In genomic region chr2:17538022-17538843, GRCh38 we compare ENCODE assay signal across 1 cellular context.
TF ChIP-seq lines count a peak whose summit lies in the region.

No MANE protein-coding gene starts in this region.

TF ChIP-seq in HepG2, 621 proteins besides CTCF, POLR2A, EP300 and RAD21 (continued from another document):
- peak; percentile 14; the same call in 1 of the 2 replicates for TF ChIP-seq HNF1A (IDR thresholded peaks at IDR 0.05; ENCODE audit: low read depth)
- no peak for TF ChIP-seq HNF1A (CRISPR knock-in tag; IDR thresholded peaks at IDR 0.05; ENCODE audit: borderline replicate concordance)
- TF ChIP-seq HMG20A (CRISPR knock-in tag; IDR thresholded peaks at IDR 0.05; ENCODE audit: borderline replicate concordance) = 0 out of 2 replicates have a peak, but pooled peaks have one; percentile 5
- TF ChIP-seq IKZF5 (CRISPR knock-in tag; IDR thresholded peaks at IDR 0.05) = 0 out of 2 replicates have a peak, but pooled peaks have one; percentile 9
- TF ChIP-seq KLF11 (CRISPR knock-in tag; IDR thresholded peaks at IDR 0.05) = 0 out of 2 replicates have a peak, but pooled peaks have one; percentile 11
- peak; percentile 32 for TF ChIP-seq HMGXB3 (CRISPR knock-in tag; IDR thresholded peaks at IDR 0.05; ENCODE audit: borderline replicate concordance)
- TF ChIP-seq DMAP1 (CRISPR knock-in tag; IDR thresholded peaks at IDR 0.05) = peak; percentile 22
- 0 out of 2 replicates have a peak, but pooled peaks have one; percentile 4 for TF ChIP-seq SOX13 (IDR thresholded peaks at IDR 0.05)
- TF ChIP-seq SOX13 (CRISPR knock-in tag; conservative IDR thresholded peaks at IDR 0.05 in 1 of 2, IDR thresholded peaks at IDR 0.05 in 1 of 2) = no peak
- TF ChIP-seq MEF2D (CRISPR knock-in tag; IDR thresholded peaks at IDR 0.05) = 0 out of 2 replicates have a peak, but pooled peaks have one; percentile 1
- TF ChIP-seq FOXJ3 (CRISPR knock-in tag; IDR thresholded peaks at IDR 0.05; ENCODE audit: borderline replicate concordance) = peak; percentile 26; the same call in 1 of the 2 replicates
- TF ChIP-seq KLF9 (CRISPR knock-in tag; IDR thresholded peaks at IDR 0.05; ENCODE audit: low read depth) = peak; percentile 81; the same call in 1 of the 2 replicates
- peak; percentile 15; the same call in 1 of the 2 replicates for TF ChIP-seq ZFP82 (CRISPR knock-in tag; IDR thresholded peaks at IDR 0.05; ENCODE audit: borderline replicate concordance)
- 0 out of 2 replicates have a peak, but pooled peaks have one; percentile 8 for TF ChIP-seq ZNF761 (CRISPR knock-in tag; conservative IDR thresholded peaks at IDR 0.05)
- TF ChIP-seq ONECUT2 (CRISPR knock-in tag; IDR thresholded peaks at IDR 0.05) = 0 out of 2 replicates have a peak, but pooled peaks have one; percentile 11
- TF ChIP-seq XRCC5 (optimal IDR thresholded peaks at IDR 0.05; ENCODE audit: low read length) = peak; percentile 43
- TF ChIP-seq NAIF1 (CRISPR knock-in tag; IDR thresholded peaks at IDR 0.05; ENCODE audit: borderline replicate concordance) = peak; percentile 72
- TF ChIP-seq U2AF1 (optimal IDR thresholded peaks at IDR 0.05; ENCODE audit: low read depth, low read length) = no peak
- TF ChIP-seq ZNF83 (CRISPR knock-in tag; IDR thresholded peaks at IDR 0.05; ENCODE audit: borderline replicate concordance) = no peak
- TF ChIP-seq MXD4 (CRISPR knock-in tag; IDR thresholded peaks at IDR 0.05) = 0 out of 2 replicates have a peak, but pooled peaks have one; percentile 6
- TF ChIP-seq KAT7 (CRISPR knock-in tag; IDR thresholded peaks at IDR 0.05; ENCODE audit: borderline replicate concordance) = peak; percentile 92; the same call in 1 of the 2 replicates
- peak; percentile 20; the same call in 1 of the 2 replicates for TF ChIP-seq NR2C2 (CRISPR knock-in tag; IDR thresholded peaks at IDR 0.05; ENCODE audit: borderline replicate concordance)
- TF ChIP-seq ZNF776 (CRISPR knock-in tag; IDR thresholded peaks at IDR 0.05) = no peak
- TF ChIP-seq, protein P1, sequence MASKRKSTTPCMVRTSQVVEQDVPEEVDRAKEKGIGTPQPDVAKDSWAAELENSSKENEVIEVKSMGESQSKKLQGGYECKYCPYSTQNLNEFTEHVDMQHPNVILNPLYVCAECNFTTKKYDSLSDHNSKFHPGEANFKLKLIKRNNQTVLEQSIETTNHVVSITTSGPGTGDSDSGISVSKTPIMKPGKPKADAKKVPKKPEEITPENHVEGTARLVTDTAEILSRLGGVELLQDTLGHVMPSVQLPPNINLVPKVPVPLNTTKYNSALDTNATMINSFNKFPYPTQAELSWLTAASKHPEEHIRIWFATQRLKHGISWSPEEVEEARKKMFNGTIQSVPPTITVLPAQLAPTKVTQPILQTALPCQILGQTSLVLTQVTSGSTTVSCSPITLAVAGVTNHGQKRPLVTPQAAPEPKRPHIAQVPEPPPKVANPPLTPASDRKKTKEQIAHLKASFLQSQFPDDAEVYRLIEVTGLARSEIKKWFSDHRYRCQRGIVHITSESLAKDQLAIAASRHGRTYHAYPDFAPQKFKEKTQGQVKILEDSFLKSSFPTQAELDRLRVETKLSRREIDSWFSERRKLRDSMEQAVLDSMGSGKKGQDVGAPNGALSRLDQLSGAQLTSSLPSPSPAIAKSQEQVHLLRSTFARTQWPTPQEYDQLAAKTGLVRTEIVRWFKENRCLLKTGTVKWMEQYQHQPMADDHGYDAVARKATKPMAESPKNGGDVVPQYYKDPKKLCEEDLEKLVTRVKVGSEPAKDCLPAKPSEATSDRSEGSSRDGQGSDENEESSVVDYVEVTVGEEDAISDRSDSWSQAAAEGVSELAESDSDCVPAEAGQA (IDR thresholded peaks at IDR 0.05; ENCODE audit: low read depth) = no peak
- TF ChIP-seq, protein P1 (CRISPR knock-in tag; IDR thresholded peaks at IDR 0.05; ENCODE audit: borderline replicate concordance) = no peak
- TF ChIP-seq, protein P2, sequence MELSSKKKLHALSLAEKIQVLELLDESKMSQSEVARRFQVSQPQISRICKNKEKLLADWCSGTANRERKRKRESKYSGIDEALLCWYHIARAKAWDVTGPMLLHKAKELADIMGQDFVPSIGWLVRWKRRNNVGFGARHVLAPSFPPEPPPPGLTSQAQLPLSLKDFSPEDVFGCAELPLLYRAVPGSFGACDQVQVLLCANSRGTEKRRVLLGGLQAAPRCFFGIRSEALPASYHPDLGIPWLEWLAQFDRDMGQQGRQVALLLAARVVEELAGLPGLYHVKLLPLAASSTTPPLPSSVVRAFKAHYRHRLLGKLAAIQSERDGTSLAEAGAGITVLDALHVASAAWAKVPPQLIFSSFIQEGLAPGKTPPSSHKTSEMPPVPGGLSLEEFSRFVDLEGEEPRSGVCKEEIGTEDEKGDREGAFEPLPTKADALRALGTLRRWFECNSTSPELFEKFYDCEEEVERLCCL (CRISPR knock-in tag; IDR thresholded peaks at IDR 0.05; ENCODE audit: borderline replicate concordance) = no peak
